Comparison of ENCODE assay signal across 1 cellular context in genomic region chr9:89153187-89153586, GRCh38.
A peak's percentile ranks its signal among the peaks of the same experiment; 100 is the strongest.
TF ChIP-seq lines count a peak whose summit lies in the region.

No MANE protein-coding gene starts in this region.

TF ChIP-seq in IMR-90, 13 proteins besides CTCF, POLR2A, EP300 and RAD21:
- TF ChIP-seq CEBPB (IDR thresholded peaks at IDR 0.05; ENCODE audit: low read depth, low read length) (no peak), MXI1 (IDR thresholded peaks at IDR 0.05; ENCODE audit: borderline replicate concordance, low read depth, low read length) (0 out of 2 replicates have a peak, but pooled peaks have one; percentile 17), FOS (IDR thresholded peaks at IDR 0.05; ENCODE audit: low read depth, low read length) (no peak), BHLHE40 (IDR thresholded peaks at IDR 0.05; ENCODE audit: low read depth, low read length) (no peak), RFX5 (IDR thresholded peaks at IDR 0.05; ENCODE audit: low read depth, low read length) (no peak), CHD1 (IDR thresholded peaks at IDR 0.05; ENCODE audit: low read depth, low read length) (no peak), RCOR1 (IDR thresholded peaks at IDR 0.05; ENCODE audit: insufficient replicate concordance, low read length) (no peak)
TF ChIP-seq in IMR-90: peak in this region for 1.
